In the genomic region with DNA sequence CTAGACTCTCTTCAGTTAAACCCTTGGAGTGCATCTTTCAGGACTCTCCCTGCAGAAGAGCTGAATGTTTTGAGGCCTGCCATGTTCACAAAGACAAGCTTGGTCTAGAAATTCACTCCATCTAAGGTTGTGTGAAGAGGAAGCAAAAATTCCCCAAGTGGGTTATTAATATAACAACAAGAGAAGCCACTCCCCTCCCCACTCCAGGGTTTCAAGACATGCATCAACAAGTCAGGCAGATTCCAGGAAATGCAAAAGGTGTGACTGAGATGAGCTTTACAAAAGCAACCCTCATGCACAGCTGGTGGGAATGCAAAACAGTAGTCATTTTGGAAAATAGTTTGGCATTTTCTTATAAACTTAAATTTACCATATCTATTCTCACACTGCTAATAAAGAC, we compare ENCODE assay signal across 17 cellular contexts. TPM values are rescaled to one million over a fixed set of nuclear protein-coding genes. Genes with fewer than 3 reads are reported as not detected.
DNase-seq lines count a peak whose midpoint lies in the region; ATAC-seq and TF ChIP-seq lines count a peak whose summit lies in the region.
"Had no signal": no experiment of that assay in that cellular context is flagged by ENCODE, and none has a peak within 500 bp of the region (broad histone marks: within the 10 kb centered on the region; RNA-seq: fewer than 3 reads in every experiment).

No MANE protein-coding gene starts in this region.

- H3K4me2 ChIP-seq in hepatocyte, result no peak overlapping the region
- H3K4me2 ChIP-seq: SK-N-SH had no signal

- no peaks in the 10 kb centered on the region for H3K27me3 ChIP-seq in endodermal cell (ENCODE audit: control insufficient read depth, insufficient read depth, low read length, poor library complexity, severe bottlenecking)
- H3K27me3 ChIP-seq in hepatocyte, result no peaks in the 10 kb centered on the region
- H3K27me3 ChIP-seq: gastroesophageal sphincter, MG63, ovary, Peyer's patch had no signal

- no peaks in the 10 kb centered on the region for H3K27me3 Mint-ChIP-seq in activated naive CD4-positive, alpha-beta T cell treated with anti-CD3 and anti-CD28 coated beads for 36 hours (ENCODE audit: low read depth)
- no peaks in the 10 kb centered on the region for H3K27me3 Mint-ChIP-seq in endodermal cell (ENCODE audit: insufficient read depth)

- peak; percentile 44 for DNase-seq in activated naive CD4-positive, alpha-beta T cell treated with anti-CD3 and anti-CD28 coated beads for 36 hours
- DNase-seq in activated naive CD4-positive, alpha-beta T cell treated with anti-CD3 and anti-CD28 coated beads, Interleukin-2, amount 50 U/mL, for 16 hours, result no peak
- peak; percentile 18 for DNase-seq in SK-N-MC (ENCODE audit: low read depth, low spot score)
- DNase-seq in endodermal cell, result no peak
- no peak for DNase-seq in stimulated activated effector memory CD8-positive, alpha-beta T cell treated with anti-CD3 and anti-CD28 coated beads, Interleukin-12 subunit alpha, Interleukin-12 subunit beta, amount 100 ng/mL, for 72 hours (ENCODE audit: low spot score in 2 of 2)
- DNase-seq in activated CD4-positive, CD25-positive, alpha-beta regulatory T cell treated with anti-CD3 and anti-CD28 coated beads, Interleukin-2, amount 50 U/mL, for 72 hours, result no peak
- DNase-seq in hepatocyte (ENCODE audit: low spot score), result no peak
- DNase-seq: activated effector memory CD4-positive, alpha-beta T cell treated with Interleukin-2 at 50 U/mL for 16 hours; MG63; NCI-H2227 treated with DMSO at 0.1 percent for 48 hours; ovary; Peyer's patch; SK-N-SH had no signal

- peaks cover 39% of the 10 kb centered on the region for H3K4me1 Mint-ChIP-seq in activated naive CD4-positive, alpha-beta T cell treated with anti-CD3 and anti-CD28 coated beads for 36 hours (ENCODE audit: low read depth)
- no peaks in the 10 kb centered on the region for H3K4me1 Mint-ChIP-seq in endodermal cell
- H3K4me1 Mint-ChIP-seq in stimulated activated effector memory CD8-positive, alpha-beta T cell treated with anti-CD3 and anti-CD28 coated beads, Interleukin-12 subunit alpha, Interleukin-12 subunit beta, amount 100 ng/mL, for 72 hours, result peaks cover 26% of the 10 kb centered on the region

- TF ChIP-seq CTCF in endodermal cell (conservative IDR thresholded peaks at IDR 0.05) (no peak), hepatocyte (IDR thresholded peaks at IDR 0.05; ENCODE audit: poor library complexity) (no peak)

- no peaks in the 10 kb centered on the region for H4K20me1 ChIP-seq in hepatocyte (ENCODE audit: insufficient read depth, poor library complexity, severe bottlenecking)

- no peak overlapping the region for H3K4me3 ChIP-seq in SK-N-MC
- no peak overlapping the region for H3K4me3 ChIP-seq in endodermal cell (ENCODE audit: low read length)
- no peak overlapping the region for H3K4me3 ChIP-seq in hepatocyte
- H3K4me3 ChIP-seq: gastroesophageal sphincter, MG63, ovary, Peyer's patch had no signal

- H3K27ac ChIP-seq in SK-N-MC (no peak overlapping the region), endodermal cell (ENCODE audit: low read depth, low read length) (no peak overlapping the region), hepatocyte (no peak overlapping the region)
- H3K27ac ChIP-seq: gastroesophageal sphincter, ovary, Peyer's patch had no signal

- no peak for ATAC-seq in stimulated activated effector memory CD8-positive, alpha-beta T cell treated with anti-CD3 and anti-CD28 coated beads, Interleukin-12 subunit alpha, Interleukin-12 subunit beta, amount 100 ng/mL, for 72 hours
- no peak for ATAC-seq in GM21825 (IDR thresholded peaks at IDR 0.05; ENCODE audit: unreplicated experiment)
- ATAC-seq: gastroesophageal sphincter, left lobe of liver, sciatic nerve had no signal

- peaks cover 37% of the 10 kb centered on the region for H3K36me3 Mint-ChIP-seq in activated naive CD4-positive, alpha-beta T cell treated with anti-CD3 and anti-CD28 coated beads for 36 hours (ENCODE audit: low read depth)
- peaks cover 35% of the 10 kb centered on the region for H3K36me3 Mint-ChIP-seq in endodermal cell (ENCODE audit: low read depth)
- H3K36me3 Mint-ChIP-seq in stimulated activated effector memory CD8-positive, alpha-beta T cell treated with anti-CD3 and anti-CD28 coated beads, Interleukin-12 subunit alpha, Interleukin-12 subunit beta, amount 100 ng/mL, for 72 hours, result peaks cover 53% of the 10 kb centered on the region

- H3K36me3 ChIP-seq in SK-N-MC (ENCODE audit: insufficient read depth, low read length) (0 out of 2 replicates have a peak, but pooled peaks cover 4% of the 10 kb centered on the region), endodermal cell (ENCODE audit: control insufficient read depth, insufficient read depth, low read length) (peaks cover 26% of the 10 kb centered on the region), hepatocyte (replicated peaks; ENCODE audit: insufficient read depth, low read depth) (no peaks in the 10 kb centered on the region)
- H3K36me3 ChIP-seq: ovary had no signal

- H3K9me3 ChIP-seq in SK-N-MC (ENCODE audit: low read depth, low read length), result no peaks in the 10 kb centered on the region
- H3K9me3 ChIP-seq in endodermal cell (ENCODE audit: control insufficient read depth, low read length), result no peaks in the 10 kb centered on the region
- no peaks in the 10 kb centered on the region for H3K9me3 ChIP-seq in hepatocyte (ENCODE audit: low read depth)
- H3K9me3 ChIP-seq: gastroesophageal sphincter, MG63, ovary, Peyer's patch, SK-N-SH had no signal

- no peak overlapping the region for H2AFZ ChIP-seq in hepatocyte

- no peak overlapping the region for H3K4me3 Mint-ChIP-seq in activated naive CD4-positive, alpha-beta T cell treated with anti-CD3 and anti-CD28 coated beads for 36 hours
- no peak overlapping the region for H3K4me3 Mint-ChIP-seq in endodermal cell
- H3K4me3 Mint-ChIP-seq in stimulated activated effector memory CD8-positive, alpha-beta T cell treated with anti-CD3 and anti-CD28 coated beads, Interleukin-12 subunit alpha, Interleukin-12 subunit beta, amount 100 ng/mL, for 72 hours, result no peak overlapping the region

- intact Hi-C loops in activated naive CD4-positive, alpha-beta T cell treated with anti-CD3 and anti-CD28 coated beads for 36 hours (cut with micrococcal nuclease), result no loop called here

- H3K79me2 ChIP-seq in hepatocyte, result no peaks in the 10 kb centered on the region

- CTCF ChIA-PET in activated naive CD4-positive, alpha-beta T cell treated with anti-CD3 and anti-CD28 coated beads for 36 hours (lab: Charles Lee), result no interaction called here

- H3K9ac ChIP-seq in SK-N-MC (ENCODE audit: insufficient read length), result no peak overlapping the region
- no peak overlapping the region for H3K9ac ChIP-seq in endodermal cell (ENCODE audit: extremely low read depth, low read length, poor library complexity, severe bottlenecking)
- H3K9ac ChIP-seq: SK-N-SH had no signal

- H3K4me1 ChIP-seq in endodermal cell (ENCODE audit: control insufficient read depth, insufficient read depth, low read length), result no peaks in the 10 kb centered on the region
- no peaks in the 10 kb centered on the region for H3K4me1 ChIP-seq in hepatocyte (ENCODE audit: insufficient read depth)
- H3K4me1 ChIP-seq: gastroesophageal sphincter, Peyer's patch had no signal

- peak overlapping the region; percentile 89 for H3K27ac Mint-ChIP-seq in activated naive CD4-positive, alpha-beta T cell treated with anti-CD3 and anti-CD28 coated beads for 36 hours
- peak overlapping the region; percentile 61 for H3K27ac Mint-ChIP-seq in endodermal cell
- peak overlapping the region; percentile 53 for H3K27ac Mint-ChIP-seq in stimulated activated effector memory CD8-positive, alpha-beta T cell treated with anti-CD3 and anti-CD28 coated beads, Interleukin-12 subunit alpha, Interleukin-12 subunit beta, amount 100 ng/mL, for 72 hours

- H3K9me2 ChIP-seq in hepatocyte (replicated peaks; ENCODE audit: insufficient read depth), result no peaks in the 10 kb centered on the region
- H3K9me2 ChIP-seq: SK-N-SH had no signal

- no peaks in the 10 kb centered on the region for H3K9me3 Mint-ChIP-seq in activated naive CD4-positive, alpha-beta T cell treated with anti-CD3 and anti-CD28 coated beads for 36 hours
- no peaks in the 10 kb centered on the region for H3K9me3 Mint-ChIP-seq in endodermal cell
- H3K9me3 Mint-ChIP-seq in stimulated activated effector memory CD8-positive, alpha-beta T cell treated with anti-CD3 and anti-CD28 coated beads, Interleukin-12 subunit alpha, Interleukin-12 subunit beta, amount 100 ng/mL, for 72 hours, result no peaks in the 10 kb centered on the region

RNA-seq across cellular contexts. Expression of gene TARS3, which starts 31.5 kb away (rescaled TPM):
- total RNA-seq in activated naive CD4-positive, alpha-beta T cell treated with anti-CD3 and anti-CD28 coated beads for 36 hours, result 1 to 10 TPM; 6.9 to 8.0 TPM
- total RNA-seq in endodermal cell, result 10 to 100 TPM; 11.7 to 13.6 TPM
- polyA plus RNA-seq in endodermal cell (2013, experiment 1 of 2), result 10.1 TPM
- polyA plus RNA-seq in endodermal cell (2013, experiment 2 of 2), result 9.3 TPM
- total RNA-seq in hepatocyte, result 12.8 and 28.5 TPM in 2 replicates
- polyA plus RNA-seq in hepatocyte, result 9.7 and 10.6 TPM in 2 replicates

RNA-seq across cellular contexts. Expression of gene TM2D3, which starts 40.6 kb away (rescaled TPM):
- 10 to 100 TPM; 52.8 to 53.0 TPM for total RNA-seq in activated naive CD4-positive, alpha-beta T cell treated with anti-CD3 and anti-CD28 coated beads for 36 hours
- total RNA-seq in endodermal cell (10 to 100 TPM; 33.4 to 34.0 TPM), hepatocyte (41.9 and 46.6 TPM in 2 replicates)
- polyA plus RNA-seq in endodermal cell (2013, experiment 1 of 2), result 41.0 TPM
- polyA plus RNA-seq in endodermal cell (2013, experiment 2 of 2), result 29.1 TPM
- polyA plus RNA-seq in hepatocyte, result 49.6 and 55.7 TPM in 2 replicates

Comparison
In these comparisons a context has a peak if more than half of its experiments do, and no peak if none do; other contexts are left out.
1. DNase-seq: peak in activated naive CD4-positive, alpha-beta T cell treated with anti-CD3 and anti-CD28 coated beads for 36 hours (single experiment) and SK-N-MC (single experiment); none in activated naive CD4-positive, alpha-beta T cell treated with anti-CD3 and anti-CD28 coated beads, Interleukin-2, amount 50 U/mL, for 16 hours (single experiment), endodermal cell (single experiment), stimulated activated effector memory CD8-positive, alpha-beta T cell treated with anti-CD3 and anti-CD28 coated beads, Interleukin-12 subunit alpha, Interleukin-12 subunit beta, amount 100 ng/mL, for 72 hours (0 of 2), activated CD4-positive, CD25-positive, alpha-beta regulatory T cell treated with anti-CD3 and anti-CD28 coated beads, Interleukin-2, amount 50 U/mL, for 72 hours (single experiment) and hepatocyte (single experiment).
2. Peak in every context shown above with its lines, with median percentiles within 50 percentile points of each other: H3K27ac Mint-ChIP-seq.